31 cellular contexts compared by ENCODE assay signal in genomic region chr2:3208179-3208578, GRCh38.
"Had no signal": no experiment of that assay in that cellular context is flagged by ENCODE, and none has a peak within 500 bp of the region (broad histone marks: within the 10 kb centered on the region; RNA-seq: fewer than 3 reads in every experiment).

No MANE protein-coding gene starts in this region.

- H3K36me3 ChIP-seq: ovary, prostate gland, upper lobe of right lung had no signal

- ATAC-seq: activated CD8-positive, alpha-beta T cell treated with anti-CD3 and anti-CD28 coated beads for 36 hours; activated T-cell treated with anti-CD3 and anti-CD28 coated beads, Interleukin-2, amount 50 U/mL, for 4 hours; activated T-helper 17 cell treated with anti-CD3 and anti-CD28 coated beads, Interleukin-2, amount 50 U/mL, for 72 hours; heart right ventricle; left lung; lower lobe of right lung; mucosa of descending colon; natural killer cell treated with Interleukin-12 subunit alpha and Interleukin-12 subunit beta and Interleukin-15 and Interleukin-18, amount 100 ng/mL, for 72 hours; sciatic nerve; SK-N-SH treated with all-trans-retinoic acid at 6 μM for 48 hours; upper lobe of right lung had no signal

- H3K9me3 Mint-ChIP-seq: activated B cell treated with CpG ODN at 0.5 μM for 24 hours; activated CD8-positive, alpha-beta T cell treated with anti-CD3 and anti-CD28 coated beads for 36 hours; activated T-cell treated with anti-CD3 and anti-CD28 coated beads, Interleukin-2, amount 50 U/mL, for 4 hours; activated T-helper 17 cell treated with anti-CD3 and anti-CD28 coated beads, Interleukin-2, amount 50 U/mL, for 72 hours; natural killer cell treated with Interleukin-12 subunit alpha and Interleukin-12 subunit beta and Interleukin-15 and Interleukin-18, amount 100 ng/mL, for 72 hours had no signal

- H3K4me3 Mint-ChIP-seq: activated B cell treated with CpG ODN at 0.5 μM for 24 hours; activated CD8-positive, alpha-beta T cell treated with anti-CD3 and anti-CD28 coated beads for 36 hours; activated naive CD8-positive, alpha-beta T cell; activated T-cell treated with anti-CD3 and anti-CD28 coated beads, Interleukin-2, amount 50 U/mL, for 4 hours; activated T-helper 17 cell treated with anti-CD3 and anti-CD28 coated beads, Interleukin-2, amount 50 U/mL, for 72 hours; natural killer cell treated with Interleukin-12 subunit alpha and Interleukin-12 subunit beta and Interleukin-15 and Interleukin-18, amount 100 ng/mL, for 72 hours had no signal

- DNase-seq: activated B cell treated with CpG ODN at 0.5 μM for 24 hours; activated CD4-positive, alpha-beta T cell treated with anti-CD3 and anti-CD28 coated beads, Interleukin-2, amount 50 U/mL, for 1 hour; activated CD8-positive, alpha-beta T cell treated with anti-CD3 and anti-CD28 coated beads for 36 hours; activated naive CD4-positive, alpha-beta T cell treated with Interleukin-2 at 50 U/mL for 16 hours; activated T-cell treated with anti-CD3 and anti-CD28 coated beads, Interleukin-2, amount 50 U/mL, for 4 hours; anterior cingulate cortex; dermis blood vessel endothelial cell; effector CD4-positive, alpha-beta T cell; esophagus squamous epithelium; foreskin melanocyte; heart right ventricle; kidney glomerular epithelial cell; left lung; lower lobe of right lung; mesenchymal stem cell; mucosa of descending colon; ovary; retina; stimulated activated CD4-positive, alpha-beta T cell treated with anti-CD3 and anti-CD28 coated beads, Interleukin-12 subunit alpha, Interleukin-12 subunit beta, amount 100 ng/mL, for 4 hours; stimulated activated CD4-positive, alpha-beta T cell treated with anti-CD3 and anti-CD28 coated beads, Interleukin-4, amount 100 ng/mL, for 1 hour; T-helper 2 cell; tibial artery; upper lobe of right lung had no signal

- H3K4me3 ChIP-seq: esophagus squamous epithelium, heart right ventricle, left lung, lower lobe of right lung, mucosa of descending colon, ovary, prostate gland, skin epidermis, suprapubic skin, tibial artery, upper lobe of right lung had no signal

- H3K27me3 ChIP-seq: esophagus squamous epithelium, heart right ventricle, left lung, ovary, suprapubic skin, tibial artery, upper lobe of right lung had no signal

- H3K27me3 Mint-ChIP-seq: activated B cell treated with CpG ODN at 0.5 μM for 24 hours; activated CD8-positive, alpha-beta T cell treated with anti-CD3 and anti-CD28 coated beads for 36 hours; activated naive CD8-positive, alpha-beta T cell; activated T-helper 17 cell treated with anti-CD3 and anti-CD28 coated beads, Interleukin-2, amount 50 U/mL, for 72 hours; natural killer cell treated with Interleukin-12 subunit alpha and Interleukin-12 subunit beta and Interleukin-15 and Interleukin-18, amount 100 ng/mL, for 72 hours had no signal

- H3K4me1 Mint-ChIP-seq: activated B cell treated with CpG ODN at 0.5 μM for 24 hours; activated T-helper 17 cell treated with anti-CD3 and anti-CD28 coated beads, Interleukin-2, amount 50 U/mL, for 72 hours had no signal

- H3K9me3 ChIP-seq: esophagus squamous epithelium, left lung, lower lobe of right lung, mucosa of descending colon, ovary, prostate gland, suprapubic skin, upper lobe of right lung had no signal

- H3K27ac Mint-ChIP-seq: activated B cell treated with CpG ODN at 0.5 μM for 24 hours; activated CD8-positive, alpha-beta T cell treated with anti-CD3 and anti-CD28 coated beads for 36 hours; activated naive CD8-positive, alpha-beta T cell; activated T-helper 17 cell treated with anti-CD3 and anti-CD28 coated beads, Interleukin-2, amount 50 U/mL, for 72 hours had no signal
